Comparison of ENCODE assay signal across 14 cellular contexts in the genomic region with DNA sequence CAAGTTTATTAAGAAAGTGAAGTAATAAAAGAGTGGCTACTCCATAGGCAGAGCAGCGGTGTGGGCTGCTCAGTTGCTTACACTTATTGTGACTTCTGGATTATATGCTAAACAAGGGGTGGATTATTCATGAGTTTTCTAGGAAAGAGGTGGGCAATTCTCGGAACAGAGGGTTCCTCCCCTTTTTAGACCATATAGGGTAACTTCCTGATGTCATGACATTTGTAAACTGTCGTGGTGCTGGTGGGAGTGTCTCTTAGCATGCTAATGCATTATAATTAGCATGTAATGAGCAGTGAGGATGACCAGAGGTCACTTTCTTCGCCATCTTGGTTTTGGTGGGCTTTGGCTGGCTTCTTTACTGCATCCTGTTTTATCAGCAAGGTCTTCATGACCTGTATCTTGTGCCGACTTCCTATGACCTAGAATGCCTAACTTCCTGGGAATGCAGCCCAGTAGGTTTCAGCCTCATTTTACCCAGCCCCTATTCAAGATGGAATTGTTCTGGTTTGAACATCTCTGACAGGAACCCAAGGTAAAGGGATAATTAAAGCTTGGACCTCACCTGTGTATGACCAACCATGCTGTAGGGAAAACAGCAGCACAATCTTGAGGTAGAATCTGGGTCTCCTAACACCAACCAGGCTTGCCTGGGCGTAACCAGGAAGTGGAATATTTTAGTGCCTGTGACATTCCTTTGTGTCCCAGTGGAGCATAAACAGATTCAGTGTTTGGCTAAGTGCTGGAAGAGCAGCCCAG.
DNase-seq lines count a peak whose midpoint lies in the region; ATAC-seq and TF ChIP-seq lines count a peak whose summit lies in the region.
"Had no signal": no experiment of that assay in that cellular context is flagged by ENCODE, and none has a peak within 500 bp of the region (broad histone marks: within the 10 kb centered on the region; RNA-seq: fewer than 3 reads in every experiment).

No MANE protein-coding gene starts in this region.

- H3K27ac Mint-ChIP-seq in CD4-positive, alpha-beta T cell = peak overlapping the region; percentile 2
- peak overlapping the region; percentile 82 for H3K27ac Mint-ChIP-seq in progenitor cell of endocrine pancreas

- H3K79me2 ChIP-seq in PC-9 (ENCODE audit: low read depth) = no peaks in the 10 kb centered on the region

- in situ Hi-C loops in G401 (cut with HindIII; ENCODE audit: low sequenced_read_pairs) = no loop called here

- H2AFZ ChIP-seq in PC-9 = no peak overlapping the region
- H2AFZ ChIP-seq: GM23248 had no signal

- peaks cover 61% of the 10 kb centered on the region for H3K4me1 Mint-ChIP-seq in CD4-positive, alpha-beta T cell (ENCODE audit: low read depth)
- H3K4me1 Mint-ChIP-seq in progenitor cell of endocrine pancreas (ENCODE audit: low read depth) = peaks cover 49% of the 10 kb centered on the region

- peak overlapping the region; percentile 67 for H3K4me2 ChIP-seq in PC-9

- CTCF ChIA-PET in CD4-positive, alpha-beta T cell (lab: Charles Lee) = interaction anchor here (0.5 kb wide), 1 partner anchor 246 kb away, joined by 3 read pairs; no protein-coding TSS in a partner anchor
- CTCF ChIA-PET in PC-9 (lab: Charles Lee) = no interaction called here

- no peaks in the 10 kb centered on the region for H4K20me1 ChIP-seq in PC-9 (ENCODE audit: insufficient read depth)

- no peaks in the 10 kb centered on the region for H3K27me3 Mint-ChIP-seq in CD4-positive, alpha-beta T cell
- H3K27me3 Mint-ChIP-seq in progenitor cell of endocrine pancreas = peaks cover 2% of the 10 kb centered on the region
- H3K27me3 Mint-ChIP-seq: activated naive CD4-positive, alpha-beta T cell treated with anti-CD3 and anti-CD28 coated beads, Interleukin-2, amount 50 U/mL, for 24 hours had no signal

- peaks cover 70% of the 10 kb centered on the region for H3K4me1 ChIP-seq in PC-9 (replicated peaks; ENCODE audit: insufficient read depth)

- H3K27me3 ChIP-seq in CD4-positive, alpha-beta T cell (ENCODE audit: control insufficient read depth, insufficient read depth, low read length) = no peaks in the 10 kb centered on the region
- H3K27me3 ChIP-seq in PC-9 (ENCODE audit: insufficient read depth, low read depth) = no peaks in the 10 kb centered on the region
- H3K27me3 ChIP-seq: Peyer's patch, vagina had no signal

- H3K9me3 ChIP-seq in CD4-positive, alpha-beta T cell (ENCODE audit: control insufficient read depth, low read length) = no peaks in the 10 kb centered on the region
- H3K9me3 ChIP-seq in PC-9 (ENCODE audit: insufficient read depth, low read depth) = no peaks in the 10 kb centered on the region
- H3K9me3 ChIP-seq: Peyer's patch, vagina had no signal

- intact Hi-C loops in CD4-positive, alpha-beta T cell (cut with DNase I, micrococcal nuclease) = loop anchor here in 1 of 2 experiments (10.0 kb wide), 1 partner anchor 48 kb away; no protein-coding TSS in a partner anchor
- intact Hi-C loops in PC-9 (cut with micrococcal nuclease; ENCODE audit: unreplicated experiment) = loop anchor here (1.0 to 10.0 kb wide), 2 partner anchors 103 to 448 kb away; no protein-coding TSS in a partner anchor

- no peaks in the 10 kb centered on the region for H3K36me3 ChIP-seq in PC-9 (ENCODE audit: low read depth)
- H3K36me3 ChIP-seq: Peyer's patch, vagina had no signal

- TF ChIP-seq CTCF in CD4-positive, alpha-beta T cell (IDR thresholded peaks at IDR 0.05) = no peak
- TF ChIP-seq CTCF in PC-9 (conservative IDR thresholded peaks at IDR 0.05) = no peak
- no peak for TF ChIP-seq CTCF in progenitor cell of endocrine pancreas (IDR thresholded peaks at IDR 0.05; ENCODE audit: unreplicated experiment)

- TF ChIP-seq POLR2A in erythroblast (IDR thresholded peaks at IDR 0.05; ENCODE audit: low read length) = no peak

- no peak overlapping the region for H3K27ac ChIP-seq in CD4-positive, alpha-beta T cell (ENCODE audit: low read depth, low read length)
- peak overlapping the region; percentile 85 for H3K27ac ChIP-seq in PC-9
- H3K27ac ChIP-seq: GM23248, Peyer's patch had no signal

- ATAC-seq in CD4-positive, alpha-beta T cell (ENCODE audit: poor library complexity) = no peak
- no peak for ATAC-seq in GM21390 (IDR thresholded peaks at IDR 0.05; ENCODE audit: unreplicated experiment)

- no peak overlapping the region for H3K4me3 Mint-ChIP-seq in CD4-positive, alpha-beta T cell
- no peak overlapping the region for H3K4me3 Mint-ChIP-seq in progenitor cell of endocrine pancreas (ENCODE audit: low read depth)

- BruUV-seq in PC-9 (replicated peaks; lab: Mats Ljungman, UMichigan) = TSS peak; percentile 59

- H3K4me3 ChIP-seq in PC-9 = no peak overlapping the region
- H3K4me3 ChIP-seq: GM23248, Peyer's patch, vagina had no signal

- peaks cover 52% of the 10 kb centered on the region for H3F3A ChIP-seq in PC-9 (ENCODE audit: insufficient read depth, low read depth)

- POLR2A ChIA-PET in CD4-positive, alpha-beta T cell (lab: Charles Lee) = interaction anchor here (0.7 to 1.0 kb wide), 2 partner anchors 15 to 30 kb away, joined by 3 read pairs; no protein-coding TSS in a partner anchor
- POLR2A ChIA-PET in PC-9 (lab: Charles Lee; ENCODE audit: unreplicated experiment) = interaction anchor here (0.6 to 0.9 kb wide), 2 partner anchors 21 to 102 kb away, joined by 3 to 5 read pairs; no protein-coding TSS in a partner anchor

- peaks cover 4% of the 10 kb centered on the region for H3K9me3 Mint-ChIP-seq in CD4-positive, alpha-beta T cell
- peaks cover 7% of the 10 kb centered on the region for H3K9me3 Mint-ChIP-seq in progenitor cell of endocrine pancreas (ENCODE audit: low read depth)

- peaks cover 2% of the 10 kb centered on the region for H3K36me3 Mint-ChIP-seq in CD4-positive, alpha-beta T cell (ENCODE audit: low read depth)
- peaks cover 5% of the 10 kb centered on the region for H3K36me3 Mint-ChIP-seq in progenitor cell of endocrine pancreas (ENCODE audit: insufficient read depth)
- H3K36me3 Mint-ChIP-seq: activated naive CD4-positive, alpha-beta T cell treated with anti-CD3 and anti-CD28 coated beads, Interleukin-2, amount 50 U/mL, for 24 hours had no signal

- H3K9me2 ChIP-seq in PC-9 (ENCODE audit: insufficient read depth) = no peaks in the 10 kb centered on the region

- no peak for DNase-seq in CD4-positive, alpha-beta T cell
- DNase-seq in PC-9 = peak; percentile 61 to 82
- DNase-seq in erythroblast (lab: John Stamatoyannopoulos, UW) = peak; percentile 10 to 12
- DNase-seq in progenitor cell of endocrine pancreas (ENCODE audit: low spot score, unreplicated experiment) = no peak
- DNase-seq in SW 1271 (lab: John Stamatoyannopoulos, UW) = no peak
- no peak for DNase-seq in G401 (ENCODE audit: low spot score)
- no peak for DNase-seq in SKM-1 (lab: John Stamatoyannopoulos, UW; ENCODE audit: unreplicated experiment)
- DNase-seq: activated CD8-positive, alpha-beta memory T cell treated with anti-CD3 and anti-CD28 coated beads for 24 hours; GM23248; NCI-H510A treated with DMSO at 0.1 percent for 48 hours; Peyer's patch had no signal

Comparison
In these comparisons a context has a peak if more than half of its experiments do, and no peak if none do; other contexts are left out.
1. DNase-seq: peak in PC-9 (2 of 2) and erythroblast (2 of 2); none in CD4-positive, alpha-beta T cell (0 of 10), progenitor cell of endocrine pancreas (single experiment), SW 1271 (0 of 2), G401 (single experiment) and SKM-1 (single experiment).